Comparison of ENCODE assay signal across 8 cellular contexts in the genomic region with DNA sequence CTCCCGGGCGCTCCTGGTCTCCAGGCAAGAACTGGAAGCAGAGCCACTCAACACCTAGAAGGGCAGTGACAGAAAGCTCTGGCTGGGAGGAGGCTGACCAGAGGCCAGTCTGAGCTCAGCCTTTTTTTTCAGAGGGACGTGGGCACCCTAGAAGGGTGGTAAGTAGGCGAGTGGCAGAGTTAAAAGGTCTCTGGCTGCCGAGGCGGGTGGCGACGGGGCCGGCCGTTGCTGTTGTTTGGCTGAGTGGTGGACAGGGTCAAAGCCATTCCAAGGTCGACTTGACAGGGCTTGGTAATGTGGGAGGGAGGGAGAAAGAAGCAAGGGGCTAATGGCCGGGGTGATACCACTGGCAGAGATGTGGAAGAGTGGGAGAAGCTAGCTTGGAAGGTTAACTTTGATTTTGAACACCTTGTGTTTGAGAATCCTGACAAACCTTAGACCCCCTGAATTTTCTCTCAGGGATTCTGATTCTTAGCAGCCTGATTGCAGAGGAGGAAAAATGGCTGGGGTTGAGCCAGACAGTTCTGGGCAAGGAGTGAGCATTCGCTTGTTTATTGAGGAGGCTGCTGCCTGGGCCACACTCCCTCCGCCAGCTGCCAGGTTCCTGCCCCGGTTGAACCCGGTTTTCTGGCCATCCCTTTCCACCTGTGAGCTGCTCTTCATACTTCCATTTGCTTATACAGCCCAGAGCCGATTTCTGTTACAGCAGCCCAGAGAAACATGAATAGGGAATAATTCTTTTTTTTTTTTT. TPM values are rescaled to one million over a fixed set of nuclear protein-coding genes. Genes with fewer than 3 reads are reported as not detected.
DNase-seq lines count a peak whose midpoint lies in the region; ATAC-seq lines count a peak whose summit lies in the region.

No MANE protein-coding gene starts in this region.

- H3K4me3 ChIP-seq in adipocyte (ENCODE audit: low read length) (peak overlapping the region; percentile 85), stomach smooth muscle (ENCODE audit: low read length in 2 of 2) (peak overlapping the region; percentile 76 to 92)

- H3K9me3 ChIP-seq in adipocyte (ENCODE audit: control insufficient read depth, low read length) (no peaks in the 10 kb centered on the region), stomach smooth muscle (ENCODE audit: control insufficient read depth in 2 of 2, low read length in 2 of 2) (no peaks in the 10 kb centered on the region)

- peak overlapping the region; percentile 15 to 94 (median 90) for H3K27ac Mint-ChIP-seq in immature natural killer cell

- no peak overlapping the region for H3K27ac ChIP-seq in stomach smooth muscle (ENCODE audit: low read length)

- peaks cover 22 to 26% of the 10 kb centered on the region in 2 donors for H3K4me1 Mint-ChIP-seq in immature natural killer cell

- H3K9me3 Mint-ChIP-seq in immature natural killer cell: no peaks in the 10 kb centered on the region

- H3K36me3 Mint-ChIP-seq in immature natural killer cell: no peaks in the 10 kb centered on the region

- H3K4me1 ChIP-seq in adipocyte (ENCODE audit: control insufficient read depth, insufficient read depth, low read length): peaks cover 21% of the 10 kb centered on the region
- peaks cover 10% of the 10 kb centered on the region for H3K4me1 ChIP-seq in stomach smooth muscle (ENCODE audit: control insufficient read depth, insufficient read depth, low read length)

- H3K27me3 ChIP-seq in adipocyte (replicated peaks; ENCODE audit: control insufficient read depth, insufficient read depth, low read length): peaks cover 5% of the 10 kb centered on the region
- H3K27me3 ChIP-seq in stomach smooth muscle (ENCODE audit: control insufficient read depth in 1 of 2, insufficient read depth in 2 of 2, low read length in 2 of 2): no peaks in the 10 kb centered on the region

- peaks cover 8 to 16% (median 9%) of the 10 kb centered on the region in 3 donors for H3K27me3 Mint-ChIP-seq in immature natural killer cell (ENCODE audit: low read depth in 3 of 3)

- peak overlapping the region; percentile 92 to 97 (median 94) for H3K4me3 Mint-ChIP-seq in immature natural killer cell

- ATAC-seq in HG02610 (IDR thresholded peaks at IDR 0.05; ENCODE audit: unreplicated experiment): no peak

- H3K9ac ChIP-seq in adipocyte (ENCODE audit: low read length) (peak overlapping the region; percentile 86), stomach smooth muscle (ENCODE audit: low read length in 2 of 2) (peak overlapping the region; percentile 65 to 80)

- H3K36me3 ChIP-seq in adipocyte (ENCODE audit: control insufficient read depth, insufficient read depth, low read length, severe bottlenecking): no peaks in the 10 kb centered on the region
- H3K36me3 ChIP-seq in stomach smooth muscle (ENCODE audit: control insufficient read depth in 2 of 2, insufficient read depth in 2 of 2, low read length in 2 of 2): no peaks in the 10 kb centered on the region

- DNase-seq in NCI-H1417 (lab: John Stamatoyannopoulos, UW) (peak in 2 of 3 experiments; percentile 21 to 23), NCI-H1417 treated with DMSO at 0.1 percent for 48 hours (lab: John Stamatoyannopoulos, UW) (no peak), adipocyte (ENCODE audit: low read depth) (no peak), immature natural killer cell (no peak), NCI-H1436 (lab: John Stamatoyannopoulos, UW) (no peak), GDM1 (lab: John Stamatoyannopoulos, UW) (no peak)

RNA-seq across cellular contexts. Expression of a gene that starts 0.9 kb away (rescaled TPM):
- not detected for polyA plus RNA-seq in immature natural killer cell

RNA-seq across cellular contexts. Expression of a gene that starts 14.6 kb away (rescaled TPM):
- polyA plus RNA-seq in immature natural killer cell: 1 to 10 TPM in 1 of 3 donors, under 1 TPM in 1, not detected in 1; 0.09 to 2.9 TPM

RNA-seq across cellular contexts. Expression of a gene that starts 17.9 kb away (rescaled TPM):
- polyA plus RNA-seq in immature natural killer cell: 1 to 10 TPM; 2.4 to 8.1 (median 4.5) TPM

RNA-seq across cellular contexts. Expression of a gene that starts 19.1 kb away (rescaled TPM):
- polyA plus RNA-seq in immature natural killer cell: 10 to 100 TPM; 44.0 to 51.3 (median 49.4) TPM

RNA-seq across cellular contexts. Expression of a gene that starts 33.8 kb away (rescaled TPM):
- polyA plus RNA-seq in immature natural killer cell: 10 to 100 TPM; 21.2 to 31.2 (median 25.5) TPM

Comparison
In these comparisons a context has a peak if more than half of its experiments do, and no peak if none do; other contexts are left out.
1. DNase-seq: peak in NCI-H1417 (2 of 3); none in NCI-H1417 treated with DMSO at 0.1 percent for 48 hours (single experiment), adipocyte (single experiment), immature natural killer cell (0 of 3), NCI-H1436 (single experiment) and GDM1 (single experiment).